ENCODE assay signal across 8 cellular contexts in genomic region chr10:102394801-102395676, GRCh38. TPM values are rescaled to one million over a fixed set of nuclear protein-coding genes. Genes with fewer than 3 reads are reported as not detected.
DNase-seq lines count a peak whose midpoint lies in the region; ATAC-seq and TF ChIP-seq lines count a peak whose summit lies in the region.

No MANE protein-coding gene starts in this region.

- DNase-seq in GM10266 (ENCODE audit: extremely low spot score) (peak; percentile 95), NCI-H2171 (lab: John Stamatoyannopoulos, UW) (peak; percentile 27), left colon (peak; percentile 88 to 94), GF-D8 (lab: John Stamatoyannopoulos, UW) (no peak)
- peak; percentile 92 for DNase-seq in activated CD4-positive, alpha-beta T cell treated with anti-CD3 and anti-CD28 coated beads for 48 hours
- peak; percentile 87 to 89 for DNase-seq in stimulated activated CD4-positive, alpha-beta T cell treated with anti-CD3 and anti-CD28 coated beads, Interleukin-1b, Interleukin-23, amount 100 ng/mL, for 1 hour (ENCODE audit: low read depth in 2 of 2)

- ATAC-seq in HG02678 (IDR thresholded peaks at IDR 0.05; ENCODE audit: unreplicated experiment) (peak; percentile 33), left colon (peak; percentile 66)

- intact Hi-C loops in left colon (cut with DNase I, micrococcal nuclease): loop anchor here in 1 of 2 donors (5.0 kb wide), 1 partner anchor 187 kb away; no protein-coding TSS in a partner anchor

- TF ChIP-seq CTCF in GM10266 (IDR thresholded peaks at IDR 0.05; ENCODE audit: control insufficient read depth, insufficient read depth, low read depth, missing control alignments): no peak

- peak overlapping the region; percentile 96 for H3K27ac ChIP-seq in cingulate gyrus (ENCODE audit: low read depth, low read length)

RNA-seq across cellular contexts. Expression of gene NFKB2, which starts 0.5 kb away (rescaled TPM):
- 10 to 100 TPM; 17.0 to 37.6 TPM for total RNA-seq in left colon

RNA-seq across cellular contexts. Expression of gene PSD, which starts 23.5 kb away (rescaled TPM):
- 10 to 100 TPM in 1 of 2 donors, 1 to 10 TPM in 1; 4.1 to 26.1 TPM for total RNA-seq in left colon

RNA-seq across cellular contexts. Expression of gene FBXL15, which starts 25.6 kb away (rescaled TPM):
- total RNA-seq in left colon: 10 to 100 TPM; 22.5 to 27.8 TPM

RNA-seq across cellular contexts. Expression of gene CUEDC2, which starts 37.3 kb away (rescaled TPM):
- 10 to 100 TPM; 25.4 to 27.8 TPM for total RNA-seq in left colon

RNA-seq across cellular contexts. Expression of gene C10orf95, which starts 56.3 kb away (rescaled TPM):
- 1 to 10 TPM; 2.1 to 2.2 TPM for total RNA-seq in left colon
